In genomic region chr10:77922551-77923179, GRCh38 we compare ENCODE assay signal across 24 cellular contexts. TPM values are rescaled to one million over a fixed set of nuclear protein-coding genes. Genes with fewer than 3 reads are reported as not detected.
DNase-seq lines count a peak whose midpoint lies in the region; ATAC-seq, FAIRE-seq and TF ChIP-seq lines count a peak whose summit lies in the region.
"Had no signal": no experiment of that assay in that cellular context is flagged by ENCODE, and none has a peak within 500 bp of the region (broad histone marks: within the 10 kb centered on the region; RNA-seq: fewer than 3 reads in every experiment).

No MANE protein-coding gene starts in this region.

- H3K14ac ChIP-seq in mesenchymal stem cell (ENCODE audit: low read length in 2 of 2) = no peak overlapping the region

- BruUV-seq in PC-9 (replicated peaks; lab: Mats Ljungman, UMichigan) (no TSS peak), HepG2 (replicated peaks; lab: Mats Ljungman, UMichigan) (no TSS peak)

- TF ChIP-seq EP300 in neural cell (conservative IDR thresholded peaks at IDR 0.05; ENCODE audit: poor library complexity, severe bottlenecking) (no peak), HepG2 (IDR thresholded peaks at IDR 0.05; ENCODE audit: low read depth in 2 of 2, low read length in 2 of 2) (no peak), HepG2 (CRISPR knock-in tag; IDR thresholded peaks at IDR 0.05; ENCODE audit: borderline replicate concordance) (no peak)

- H2BK5ac ChIP-seq in mesenchymal stem cell (ENCODE audit: low read depth, low read length, poor library complexity, severe bottlenecking) = no peak overlapping the region

- H3K9me3 ChIP-seq in PC-9 (ENCODE audit: insufficient read depth, low read depth) (no peaks in the 10 kb centered on the region), breast epithelium (no peaks in the 10 kb centered on the region), neural cell (ENCODE audit: low read length) (no peaks in the 10 kb centered on the region), HepG2 (ENCODE audit: low read length) (no peaks in the 10 kb centered on the region), mesenchymal stem cell (ENCODE audit: control insufficient read depth, low read length) (no peaks in the 10 kb centered on the region)
- H3K9me3 ChIP-seq: BE2C, MG63, SK-N-SH had no signal

- H3K27me3 ChIP-seq in GM23338 (ENCODE audit: insufficient read depth) (peaks cover 2% of the 10 kb centered on the region; the same call in 1 of the 2 replicates), PC-9 (ENCODE audit: insufficient read depth, low read depth) (no peaks in the 10 kb centered on the region), breast epithelium (no peaks in the 10 kb centered on the region), neural cell (ENCODE audit: insufficient read depth, low read depth, low read length) (no peaks in the 10 kb centered on the region), HepG2 (ENCODE audit: control insufficient read depth in 1 of 2, insufficient read depth in 2 of 2, low read length in 2 of 2) (no peaks in the 10 kb centered on the region), mesenchymal stem cell (ENCODE audit: control insufficient read depth in 1 of 2, insufficient read depth in 1 of 2, low read length in 2 of 2) (peaks cover 0 to 4% of the 10 kb centered on the region in 2 experiments)
- H3K27me3 ChIP-seq: BE2C, MG63 had no signal

- TF ChIP-seq RAD21 in neural cell (conservative IDR thresholded peaks at IDR 0.05) = no peak
- no peak for TF ChIP-seq RAD21 in HepG2 (CRISPR knock-in tag; IDR thresholded peaks at IDR 0.05)

- no peak overlapping the region for H3K27ac Mint-ChIP-seq in GM23338
- H3K27ac Mint-ChIP-seq: CD4-positive, CD25-positive, alpha-beta regulatory T cell; HFFc6 had no signal

- H3K23ac ChIP-seq in mesenchymal stem cell (ENCODE audit: low read length in 2 of 2) = peak overlapping the region in 1 of 2 experiments; percentile 47

- H2BK120ac ChIP-seq in mesenchymal stem cell (ENCODE audit: low read depth, low read length) = no peak overlapping the region

- H2BK12ac ChIP-seq in mesenchymal stem cell (ENCODE audit: low read length in 2 of 2) = no peak overlapping the region

- H3K4me3 Mint-ChIP-seq in GM23338 = no peak overlapping the region; the same call in 2 of the 3 replicates
- H3K4me3 Mint-ChIP-seq: CD4-positive, CD25-positive, alpha-beta regulatory T cell; HFFc6 had no signal

- peaks cover 4% of the 10 kb centered on the region for H3K36me3 Mint-ChIP-seq in GM23338 (ENCODE audit: low read depth)
- H3K36me3 Mint-ChIP-seq: CD4-positive, CD25-positive, alpha-beta regulatory T cell had no signal

- H3K27me3 Mint-ChIP-seq in GM23338 (ENCODE audit: insufficient read depth, low read depth, poor library complexity) = peaks cover 11% of the 10 kb centered on the region

- TF ChIP-seq CTCF in GM23338 (conservative IDR thresholded peaks at IDR 0.05; ENCODE audit: low read depth in 2 of 2) (no peak), PC-9 (conservative IDR thresholded peaks at IDR 0.05) (no peak), breast epithelium (IDR thresholded peaks at IDR 0.05) (no peak), neural cell (IDR thresholded peaks at IDR 0.05; ENCODE audit: poor library complexity, severe bottlenecking) (no peak), HepG2 (CRISPR knock-in tag; IDR thresholded peaks at IDR 0.05) (no peak), omental fat pad (IDR thresholded peaks at IDR 0.05) (no peak)

- H3K4ac ChIP-seq in mesenchymal stem cell (ENCODE audit: low read depth in 1 of 2, low read length in 2 of 2) = no peak overlapping the region

- H3K27ac ChIP-seq in GM23338 (ENCODE audit: low read depth) (no peak overlapping the region), PC-9 (peak overlapping the region; percentile 16; the same call in 1 of the 2 replicates), breast epithelium (peak overlapping the region; percentile 20 to 51), neural cell (ENCODE audit: low read length) (no peak overlapping the region), HepG2 (ENCODE audit: extremely low read length, insufficient read depth, low read length) (no peak overlapping the region), mesenchymal stem cell (ENCODE audit: low read length, poor library complexity, severe bottlenecking) (no peak overlapping the region)

- H3K79me2 ChIP-seq in GM23338 (replicated peaks; ENCODE audit: insufficient read depth) (peaks cover 82% of the 10 kb centered on the region), PC-9 (ENCODE audit: low read depth) (peaks cover 83% of the 10 kb centered on the region), neural cell (replicated peaks; ENCODE audit: insufficient read depth, low read length) (peaks cover 81% of the 10 kb centered on the region), HepG2 (ENCODE audit: insufficient read depth, low read length) (peaks cover 78% of the 10 kb centered on the region)

- H2AFZ ChIP-seq in GM23338 = no peak overlapping the region
- no peak overlapping the region for H2AFZ ChIP-seq in PC-9
- H2AFZ ChIP-seq in neural cell (ENCODE audit: low read depth, low read length) = no peak overlapping the region
- no peak overlapping the region for H2AFZ ChIP-seq in HepG2 (ENCODE audit: low read length)
- H2AFZ ChIP-seq in mesenchymal stem cell (ENCODE audit: low read depth, low read length) = no peak overlapping the region

- 0 out of 2 replicates have a peak overlapping the region, but pooled peaks have one; percentile 14 for H3K4me2 ChIP-seq in GM23338
- H3K4me2 ChIP-seq in PC-9 = peak overlapping the region; percentile 26
- no peak overlapping the region for H3K4me2 ChIP-seq in neural cell (ENCODE audit: low read length)
- no peak overlapping the region for H3K4me2 ChIP-seq in HepG2 (ENCODE audit: low read depth, low read length)
- no peak overlapping the region for H3K4me2 ChIP-seq in mesenchymal stem cell (ENCODE audit: low read length, poor library complexity, severe bottlenecking)
- H3K4me2 ChIP-seq: SK-N-SH had no signal

- in situ Hi-C loops in HepG2 (cut with HindIII; ENCODE audit: extremely low pct_ligation_motif_present, low pct_unique_long_range_greater_than_20kb) = no loop called here

- no peaks in the 10 kb centered on the region for H3K36me3 ChIP-seq in GM23338 (ENCODE audit: insufficient read depth)
- H3K36me3 ChIP-seq in PC-9 (ENCODE audit: low read depth) = no peaks in the 10 kb centered on the region
- no peaks in the 10 kb centered on the region for H3K36me3 ChIP-seq in breast epithelium
- no peaks in the 10 kb centered on the region for H3K36me3 ChIP-seq in neural cell (ENCODE audit: insufficient read depth, low read length)
- H3K36me3 ChIP-seq in HepG2 (replicated peaks in 1 of 2; ENCODE audit: control insufficient read depth in 1 of 2, insufficient read depth in 2 of 2, low read length in 2 of 2) = no peaks in the 10 kb centered on the region; a peak in 1 of 5 replicates
- H3K36me3 ChIP-seq in mesenchymal stem cell (ENCODE audit: control insufficient read depth in 1 of 2, insufficient read depth in 2 of 2, low read depth in 1 of 2, low read length in 2 of 2) = peaks cover 2 to 7% of the 10 kb centered on the region in 2 experiments
- H3K36me3 ChIP-seq: BE2C, MG63 had no signal

- H3K4me1 ChIP-seq in GM23338 (ENCODE audit: insufficient read depth) (peaks cover 44% of the 10 kb centered on the region), PC-9 (replicated peaks; ENCODE audit: insufficient read depth) (peaks cover 57% of the 10 kb centered on the region), breast epithelium (peaks cover 0 to 20% of the 10 kb centered on the region in 2 donors), HepG2 (ENCODE audit: insufficient read depth, low read length) (peaks cover 84% of the 10 kb centered on the region), mesenchymal stem cell (ENCODE audit: control insufficient read depth, insufficient read depth, low read depth, low read length) (peaks cover 30% of the 10 kb centered on the region)

- no peak overlapping the region for H4K91ac ChIP-seq in mesenchymal stem cell (ENCODE audit: low read length)

- H3K4me3 ChIP-seq in GM23338 = no peak overlapping the region
- H3K4me3 ChIP-seq in PC-9 = no peak overlapping the region
- peak overlapping the region in 1 of 3 donors; percentile 27 for H3K4me3 ChIP-seq in breast epithelium
- peak overlapping the region; percentile 95 for H3K4me3 ChIP-seq in neural cell (ENCODE audit: low read length)
- H3K4me3 ChIP-seq in HepG2 (replicated peaks in 1 of 3; ENCODE audit: insufficient read depth in 1 of 3, low read depth in 2 of 3, low read length in 3 of 3) = no peak overlapping the region
- no peak overlapping the region for H3K4me3 ChIP-seq in mesenchymal stem cell (ENCODE audit: insufficient read depth in 1 of 2, low read depth in 1 of 2, low read length in 2 of 2)
- H3K4me3 ChIP-seq: GM12878, MG63 had no signal

- peaks cover 29% of the 10 kb centered on the region for H3K79me1 ChIP-seq in mesenchymal stem cell (replicated peaks; ENCODE audit: low read length, poor library complexity, severe bottlenecking)

- WGBS in HepG2 (ENCODE audit: low lambda C conversion rate) = 94% methylated on average over 6 of the region's 8 CpGs
- 93% methylated on average over 8 of the region's 8 CpGs for WGBS in mesenchymal stem cell

- no peak overlapping the region for H3K9ac ChIP-seq in neural cell (ENCODE audit: low read length)
- no peak overlapping the region for H3K9ac ChIP-seq in HepG2 (ENCODE audit: insufficient read depth, low read depth, low read length)
- no peak overlapping the region for H3K9ac ChIP-seq in mesenchymal stem cell (ENCODE audit: low read length)
- H3K9ac ChIP-seq: SK-N-SH had no signal

- DNase-seq in GM23338 (ENCODE audit: low spot score) (no peak), PC-9 (peak in 1 of 2 experiments; percentile 63), breast epithelium (ENCODE audit: low spot score in 2 of 2) (no peak), HepG2 (ENCODE audit: low spot score) (no peak), mesenchymal stem cell (no peak), omental fat pad (ENCODE audit: low spot score) (no peak)
- DNase-seq: BE2C; CD4-positive, CD25-positive, alpha-beta regulatory T cell; DMS153; GF-D8; HFFc6; MG63; NCI-H1092; NCI-H2081; NCI-H2171 treated with DMSO at 0.1 percent for 48 hours; NCI-H446 treated with DMSO at 0.1 percent for 48 hours; NCI-H69; SHP77 treated with DMSO at 0.1 percent for 48 hours; SK-N-SH had no signal

- H3K4me1 Mint-ChIP-seq in GM23338 = peaks cover 45% of the 10 kb centered on the region

- no peak overlapping the region for H2AK5ac ChIP-seq in mesenchymal stem cell (ENCODE audit: low read length, severe bottlenecking)

- H3F3A ChIP-seq in GM23338 (replicated peaks; ENCODE audit: low read depth) (peaks cover 11% of the 10 kb centered on the region), PC-9 (ENCODE audit: insufficient read depth, low read depth) (peaks cover 22% of the 10 kb centered on the region), neural cell (ENCODE audit: insufficient read depth, low read length, poor library complexity, severe bottlenecking) (no peaks in the 10 kb centered on the region)

- no peak for ATAC-seq in GM23338
- ATAC-seq in HepG2 = no peak
- no peak for ATAC-seq in GM19023 (IDR thresholded peaks at IDR 0.05; ENCODE audit: unreplicated experiment)
- no peak for ATAC-seq in omental fat pad (ENCODE audit: low FRiP score)
- ATAC-seq: GM12878 had no signal

- no peak overlapping the region for H3K18ac ChIP-seq in mesenchymal stem cell (ENCODE audit: low read depth in 1 of 2, low read length in 2 of 2)

- intact Hi-C loops in PC-9 (cut with micrococcal nuclease; ENCODE audit: unreplicated experiment) = no loop called here
- intact Hi-C loops in breast epithelium (cut with DNase I; ENCODE audit: low total_unique reads) = loop anchor here (10.0 kb wide), 1 partner anchor 48 kb away; no protein-coding TSS in a partner anchor
- intact Hi-C loops in HepG2 (cut with micrococcal nuclease; ENCODE audit: unreplicated experiment) = no loop called here

- H4K8ac ChIP-seq in mesenchymal stem cell (ENCODE audit: low read length) = no peak overlapping the region

- H4K20me1 ChIP-seq in GM23338 (replicated peaks; ENCODE audit: insufficient read depth) = peaks cover 13% of the 10 kb centered on the region
- peaks cover 20% of the 10 kb centered on the region for H4K20me1 ChIP-seq in PC-9 (ENCODE audit: insufficient read depth)
- H4K20me1 ChIP-seq in neural cell (ENCODE audit: insufficient read depth) = no peaks in the 10 kb centered on the region
- H4K20me1 ChIP-seq in HepG2 (ENCODE audit: insufficient read depth, low read length) = peaks cover 7% of the 10 kb centered on the region

- H3K9me3 Mint-ChIP-seq in GM23338 = no peaks in the 10 kb centered on the region
- H3K9me3 Mint-ChIP-seq: HFFc6 had no signal

- FAIRE-seq in HepG2 (lab: Jason Lieb, UNC) = no peak
- FAIRE-seq: A204.1, GM12878, H54 had no signal

- no peaks in the 10 kb centered on the region for H3K9me2 ChIP-seq in GM23338 (ENCODE audit: insufficient read depth)
- H3K9me2 ChIP-seq in PC-9 (ENCODE audit: insufficient read depth) = no peaks in the 10 kb centered on the region
- H3K9me2 ChIP-seq in neural cell (ENCODE audit: insufficient read depth, low read length) = no peaks in the 10 kb centered on the region
- H3K9me2 ChIP-seq: SK-N-SH had no signal

- TF ChIP-seq POLR2A in breast epithelium (IDR thresholded peaks at IDR 0.05) (no peak), HepG2 (IDR thresholded peaks at IDR 0.05; ENCODE audit: insufficient read depth in 1 of 2, low read depth in 2 of 2, low read length in 2 of 2) (no peak)

- POLR2A ChIA-PET in PC-9 (lab: Charles Lee; ENCODE audit: unreplicated experiment) = no interaction called here
- POLR2A ChIA-PET in HepG2 (lab: Yijun Ruan, JAX) = no interaction called here

- CTCF ChIA-PET in PC-9 (lab: Charles Lee) = no interaction called here
- CTCF ChIA-PET in HepG2 (lab: Yijun Ruan, JAX; ENCODE audit: low intra/inter-chr PET ratio, low total read pairs) = no interaction called here

- no peak overlapping the region for H2BK15ac ChIP-seq in mesenchymal stem cell (ENCODE audit: low read depth, poor library complexity, severe bottlenecking)

RNA-seq across cellular contexts. Expression of gene DLG5, which starts 3.9 kb away (rescaled TPM):
- total RNA-seq in GM23338 (2014; rRNA removed; shearing (Covaris generic)) = 50.8 and 66.6 TPM in 2 replicates
- polyA plus RNA-seq in GM23338 (2016; fragmentation: Nextera tagmentation; extraction: Ambion mirVana) (6.0 and 7.4 TPM in 2 replicates), neural cell (72.9 and 84.0 TPM in 2 replicates), HepG2 (2011; rRNA removed) (18.2 and 20.9 TPM in 2 replicates)
- total RNA-seq in PC-9 (2021) (75.5 and 81.7 TPM in 2 replicates), breast epithelium (100 to 1,000 TPM in 2 of 3 donors, 10 to 100 TPM in 1; 43.0 to 192 (median 138) TPM), HepG2 (2016; rRNA removed; fragmentation: Illumina TruSeq; extraction: Trizol) (15.1 and 15.5 TPM in 2 replicates), omental fat pad (10 to 100 TPM; 28.1 to 42.7 (median 38.3) TPM)
- 103 and 105 TPM in 2 replicates for polyA minus RNA-seq in neural cell
- 4.8 and 5.9 TPM in 2 replicates for total RNA-seq in HepG2 (2016; cell fraction: cytosol; rRNA removed; fragmentation: Illumina TruSeq; extraction: Trizol; ENCODE audit: low read depth)
- total RNA-seq in HepG2 (2016; cell fraction: insoluble cytoplasmic fraction; rRNA removed; fragmentation: Illumina TruSeq; extraction: Trizol) = 13.9 and 15.8 TPM in 2 replicates
- total RNA-seq in HepG2 (2016; cell fraction: membrane; rRNA removed; fragmentation: Illumina TruSeq; extraction: Trizol) = 6.6 and 7.8 TPM in 2 replicates
- total RNA-seq in HepG2 (2016; cell fraction: nucleus; rRNA removed; fragmentation: Illumina TruSeq; extraction: Trizol) = 18.8 and 22.2 TPM in 2 replicates
- 11.7 and 13.7 TPM in 2 replicates for polyA plus RNA-seq in HepG2 (2011; cell fraction: cytosol; rRNA removed)
- 164 and 167 TPM in 2 replicates for polyA plus RNA-seq in HepG2 (2011; cell fraction: nucleus; rRNA removed)
- 15.1 and 34.9 TPM in 2 replicates for polyA plus RNA-seq in HepG2 (2012)
- 1.1 TPM in 2 replicates for polyA plus RNA-seq in HepG2 (2016; cell fraction: cytosol; fragmentation: Illumina TruSeq; extraction: Trizol; ENCODE audit: low read depth)
- 16.9 and 19.7 TPM in 2 replicates for polyA plus RNA-seq in HepG2 (2016; cell fraction: insoluble cytoplasmic fraction; fragmentation: Illumina TruSeq; extraction: Trizol; ENCODE audit: low read depth)
- 3.0 and 4.2 TPM in 2 replicates for polyA plus RNA-seq in HepG2 (2016; cell fraction: membrane; fragmentation: Illumina TruSeq; extraction: Trizol; ENCODE audit: low read depth)
- polyA plus RNA-seq in HepG2 (2016; cell fraction: nucleus; fragmentation: Illumina TruSeq; extraction: Trizol; ENCODE audit: insufficient read depth, low read depth) = 49.2 and 54.4 TPM in 2 replicates
- 19.1 and 24.2 TPM in 2 replicates for polyA minus RNA-seq in HepG2 (2011; rRNA and poly(A)+ RNA removed; ENCODE audit: low replicate concordance)
- polyA minus RNA-seq in HepG2 (2011; cell fraction: cytosol; rRNA and poly(A)+ RNA removed) = 12.4 and 14.9 TPM in 2 replicates
- polyA minus RNA-seq in HepG2 (2011; cell fraction: nucleus; rRNA and poly(A)+ RNA removed) = 29.7 and 35.3 TPM in 2 replicates
- polyA plus RNA-seq in mesenchymal stem cell (2013, experiment 1 of 2) = 35.0 TPM
- 33.7 TPM for polyA plus RNA-seq in mesenchymal stem cell (2013, experiment 2 of 2)

Comparison
In these comparisons a context has a peak if more than half of its experiments do, and no peak if none do; other contexts are left out.
1. H3K27ac ChIP-seq: peak in PC-9 (single experiment) and breast epithelium (2 of 2); none in GM23338 (single experiment), neural cell (single experiment), HepG2 (single experiment) and mesenchymal stem cell (single experiment).
2. H3K4me2 ChIP-seq: peak in GM23338 (single experiment) and PC-9 (single experiment); none in neural cell (single experiment), HepG2 (single experiment) and mesenchymal stem cell (single experiment).